1 cellular context compared by ENCODE assay signal in the genomic region with DNA sequence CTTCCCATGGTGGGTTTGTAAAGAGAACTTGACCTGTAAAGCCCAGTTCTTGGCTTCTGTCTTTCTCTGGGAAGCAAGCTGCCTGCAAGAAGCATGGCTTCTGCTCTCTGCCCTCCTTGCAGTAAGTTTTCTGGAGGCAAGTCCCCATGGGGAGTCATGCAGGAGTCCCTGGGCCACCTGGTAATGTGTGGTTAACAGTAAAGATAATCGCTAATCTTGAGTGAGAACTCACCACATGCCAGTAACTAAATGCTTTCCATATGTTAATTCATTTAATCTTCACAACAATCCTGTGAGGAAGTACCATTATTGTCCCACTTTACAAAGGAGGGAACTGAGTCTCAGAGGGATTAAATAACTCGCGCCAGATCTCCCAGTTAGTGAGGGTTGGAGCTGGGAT.
TF ChIP-seq lines count a peak whose summit lies in the region.

No MANE protein-coding gene starts in this region.

TF ChIP-seq in GM23338, 12 proteins besides CTCF, POLR2A, EP300 and RAD21 (continued from another document):
- peak; percentile 71 for TF ChIP-seq NANOG (IDR thresholded peaks at IDR 0.05; ENCODE audit: borderline replicate concordance)
